Comparison of ENCODE assay signal across 25 cellular contexts in the genomic region with DNA sequence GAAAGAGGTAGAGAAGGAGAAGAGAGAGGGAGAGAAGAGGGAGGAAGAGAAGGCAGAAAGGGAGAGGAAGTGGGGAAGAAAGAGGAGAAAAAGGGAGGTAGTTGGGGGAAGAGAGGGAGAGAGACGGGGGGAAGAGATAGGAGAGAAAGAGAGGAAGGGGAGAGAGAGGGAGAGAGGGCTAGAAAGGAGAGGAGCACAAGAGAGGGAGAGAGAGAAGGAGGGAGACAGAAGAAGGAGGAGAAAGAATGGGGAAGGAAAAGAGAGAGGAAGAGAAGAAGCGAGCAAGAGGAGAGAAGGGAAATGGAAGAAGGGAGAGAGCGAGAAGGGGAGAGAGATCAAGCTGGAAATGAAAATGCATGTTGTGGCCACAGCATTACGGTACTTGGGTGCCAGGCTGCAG.
"Had no signal": no experiment of that assay in that cellular context is flagged by ENCODE, and none has a peak within 500 bp of the region (broad histone marks: within the 10 kb centered on the region; RNA-seq: fewer than 3 reads in every experiment).

No MANE protein-coding gene starts in this region.

- H3K4me3 ChIP-seq: coronary artery, dorsolateral prefrontal cortex, esophagus squamous epithelium, gastrocnemius medialis, heart right ventricle, left lung, lower lobe of right lung had no signal

- H3K4me1 Mint-ChIP-seq: naive thymus-derived CD4-positive, alpha-beta T cell; natural killer cell had no signal

- H3K27me3 Mint-ChIP-seq: memory B cell had no signal

- H3K4me3 Mint-ChIP-seq: memory B cell; naive thymus-derived CD4-positive, alpha-beta T cell; natural killer cell had no signal

- ATAC-seq: gastrocnemius medialis; heart right ventricle; left cardiac atrium; left lung; left ventricle myocardium superior; lower lobe of right lung; naive thymus-derived CD4-positive, alpha-beta T cell; natural killer cell had no signal

- H3K27ac Mint-ChIP-seq: memory B cell; naive thymus-derived CD4-positive, alpha-beta T cell; natural killer cell had no signal

- H3K9me3 ChIP-seq: esophagus squamous epithelium, gastrocnemius medialis, left lung, lower lobe of right lung had no signal

- H3K36me3 ChIP-seq: esophagus squamous epithelium, gastrocnemius medialis, heart right ventricle, left lung, lower lobe of right lung had no signal

- FAIRE-seq: endothelial cell of umbilical vein, islet of Langerhans, keratinocyte had no signal

- H3K36me3 Mint-ChIP-seq: memory B cell; naive thymus-derived CD4-positive, alpha-beta T cell; natural killer cell had no signal

- H3K4me1 ChIP-seq: gastrocnemius medialis, heart right ventricle, left lung, lower lobe of right lung had no signal

- DNase-seq: dermis blood vessel endothelial cell; dorsolateral prefrontal cortex; effector CD4-positive, alpha-beta T cell; effector memory CD4-positive, alpha-beta T cell; esophagus squamous epithelium; foreskin fibroblast; foreskin melanocyte; gastrocnemius medialis; glutamatergic neuron; head of caudate nucleus; heart right ventricle; hippocampal formation; left cardiac atrium; left lung; left ventricle myocardium superior; lower lobe of right lung; mesendoderm; midbrain; naive thymus-derived CD4-positive, alpha-beta T cell; natural killer cell had no signal

- H3K27me3 ChIP-seq: esophagus squamous epithelium, gastrocnemius medialis, left lung had no signal

- H3K27ac ChIP-seq: coronary artery, dorsolateral prefrontal cortex, esophagus squamous epithelium, gastrocnemius medialis, heart right ventricle, left lung, lower lobe of right lung had no signal
